18 cellular contexts compared by ENCODE assay signal in genomic region chr4:148283665-148284064, GRCh38.
DNase-seq lines count a peak whose midpoint lies in the region; ATAC-seq, FAIRE-seq and TF ChIP-seq lines count a peak whose summit lies in the region.
"Had no signal": no experiment of that assay in that cellular context is flagged by ENCODE, and none has a peak within 500 bp of the region (broad histone marks: within the 10 kb centered on the region; RNA-seq: fewer than 3 reads in every experiment).

No MANE protein-coding gene starts in this region.

- H3K27me3 ChIP-seq in liver (ENCODE audit: control insufficient read depth in 4 of 4, insufficient read depth in 4 of 4, low read length in 3 of 4) (no peaks in the 10 kb centered on the region), HepG2 (ENCODE audit: control insufficient read depth in 1 of 2, insufficient read depth in 2 of 2, low read length in 2 of 2) (no peaks in the 10 kb centered on the region), psoas muscle (ENCODE audit: insufficient read depth in 3 of 3, low read length in 2 of 3) (no peaks in the 10 kb centered on the region), vagina (no peaks in the 10 kb centered on the region), Caco-2 (replicated peaks; ENCODE audit: control insufficient read depth, insufficient read depth, low read length) (no peaks in the 10 kb centered on the region)
- H3K27me3 ChIP-seq: BLaER1 had no signal

- no peaks in the 10 kb centered on the region for H3K9me3 Mint-ChIP-seq in Caco-2 (ENCODE audit: unreplicated experiment)
- H3K9me3 Mint-ChIP-seq: CD8-positive, alpha-beta memory T cell had no signal

- BruUV-seq in HepG2 (replicated peaks; lab: Mats Ljungman, UMichigan) (no TSS peak), Caco-2 (replicated peaks; lab: Mats Ljungman, UMichigan) (no TSS peak)

- H3K4me3 Mint-ChIP-seq in Caco-2 (ENCODE audit: unreplicated experiment): no peak overlapping the region

- H3K27ac ChIP-seq in liver (ENCODE audit: low read depth in 1 of 2, low read length in 2 of 2) (peak overlapping the region; percentile 83 to 84), HepG2 (ENCODE audit: extremely low read length, insufficient read depth, low read length) (no peak overlapping the region), psoas muscle (peak overlapping the region; percentile 38), vagina (no peak overlapping the region)
- H3K27ac ChIP-seq: 22Rv1, BLaER1, GM23248, HL-60 had no signal

- H3K4me2 ChIP-seq in HepG2 (ENCODE audit: low read depth, low read length): no peak overlapping the region

- TF ChIP-seq POLR2A in HepG2 (IDR thresholded peaks at IDR 0.05; ENCODE audit: insufficient read depth in 1 of 2, low read depth in 2 of 2, low read length in 2 of 2): no peak
- TF ChIP-seq POLR2A in vagina (IDR thresholded peaks at IDR 0.05): no peak

- FAIRE-seq in HepG2 (lab: Jason Lieb, UNC): no peak
- FAIRE-seq: H54 had no signal

- in situ Hi-C loops in HepG2 (cut with HindIII; ENCODE audit: extremely low pct_ligation_motif_present, low pct_unique_long_range_greater_than_20kb): loop anchor here (10.0 kb wide), 1 partner anchor 131 kb away; no protein-coding TSS in a partner anchor

- peak overlapping the region in 1 of 2 donors; percentile 75 for H3K9ac ChIP-seq in liver (ENCODE audit: low read depth in 1 of 2, low read length in 2 of 2)
- no peak overlapping the region for H3K9ac ChIP-seq in HepG2 (ENCODE audit: insufficient read depth, low read depth, low read length)
- H3K9ac ChIP-seq: BLaER1, GM23248 had no signal

- 31% methylated on average over 4 of the region's 4 CpGs for WGBS in liver
- WGBS in HepG2 (ENCODE audit: low lambda C conversion rate): 3% methylated on average over 4 of the region's 4 CpGs
- 26 to 65% (median 32%) methylated on average over 4 of the region's 4 CpGs for WGBS in psoas muscle, 3 donors

- ATAC-seq in HepG2: no peak
- peak; percentile 77 for ATAC-seq in left lobe of liver
- ATAC-seq in psoas muscle: peak in 2 of 4 donors; percentile 46 to 68
- ATAC-seq: HCT116 had no signal

- TF ChIP-seq EP300 in HepG2 (IDR thresholded peaks at IDR 0.05; ENCODE audit: low read depth in 2 of 2, low read length in 2 of 2) (no peak), HepG2 (CRISPR knock-in tag; IDR thresholded peaks at IDR 0.05; ENCODE audit: borderline replicate concordance) (no peak)

- H3K36me3 Mint-ChIP-seq in Caco-2 (ENCODE audit: insufficient read depth, unreplicated experiment): no peaks in the 10 kb centered on the region
- H3K36me3 Mint-ChIP-seq: CD8-positive, alpha-beta memory T cell had no signal

- H3K36me3 ChIP-seq in liver (ENCODE audit: control insufficient read depth in 4 of 4, insufficient read depth in 3 of 4, low read depth in 1 of 4, low read length in 3 of 4): no peaks in the 10 kb centered on the region
- H3K36me3 ChIP-seq in HepG2 (replicated peaks in 1 of 2; ENCODE audit: control insufficient read depth in 1 of 2, insufficient read depth in 2 of 2, low read length in 2 of 2): no peaks in the 10 kb centered on the region
- H3K36me3 ChIP-seq in psoas muscle (ENCODE audit: insufficient read depth in 1 of 2, low read depth in 1 of 2): no peaks in the 10 kb centered on the region
- no peaks in the 10 kb centered on the region for H3K36me3 ChIP-seq in vagina
- H3K36me3 ChIP-seq in Caco-2 (ENCODE audit: control insufficient read depth, insufficient read depth, low read length): no peaks in the 10 kb centered on the region
- H3K36me3 ChIP-seq: BLaER1 had no signal

- H3K79me2 ChIP-seq in HepG2 (ENCODE audit: insufficient read depth, low read length): no peaks in the 10 kb centered on the region

- intact Hi-C loops in HepG2 (cut with micrococcal nuclease; ENCODE audit: unreplicated experiment) (loop anchor here (1.0 kb wide), 1 partner anchor 132 kb away; no protein-coding TSS in a partner anchor), psoas muscle (cut with DNase I) (loop anchor here (10.0 kb wide), 2 partner anchors 131 to 161 kb away; partner anchors contain the start of gene NR3C2 (in 1 of the 2)), vagina (cut with DNase I) (no loop called here), Caco-2 (cut with micrococcal nuclease; ENCODE audit: unreplicated experiment) (loop anchor here (1.0 kb wide), 1 partner anchor 132 kb away; no protein-coding TSS in a partner anchor)

- H3K9me3 ChIP-seq in liver (ENCODE audit: control insufficient read depth in 4 of 4, low read length in 3 of 4) (no peaks in the 10 kb centered on the region), HepG2 (ENCODE audit: low read length) (no peaks in the 10 kb centered on the region), psoas muscle (no peaks in the 10 kb centered on the region), vagina (no peaks in the 10 kb centered on the region), Caco-2 (no peaks in the 10 kb centered on the region)
- H3K9me3 ChIP-seq: BLaER1 had no signal

- POLR2A ChIA-PET in HepG2 (lab: Yijun Ruan, JAX): no interaction called here
- POLR2A ChIA-PET in Caco-2 (lab: Charles Lee): no interaction called here

- TF ChIP-seq RAD21 in liver (IDR thresholded peaks at IDR 0.05) (peak; percentile 15 to 23), HepG2 (CRISPR knock-in tag; IDR thresholded peaks at IDR 0.05) (no peak)

- no peak overlapping the region for H2AFZ ChIP-seq in HepG2 (ENCODE audit: low read length)
- H2AFZ ChIP-seq: GM23248 had no signal

- TF ChIP-seq CTCF in liver (IDR thresholded peaks at IDR 0.05; ENCODE audit: low read depth, low read length, missing input control) (no peak), HepG2 (CRISPR knock-in tag; IDR thresholded peaks at IDR 0.05) (no peak), psoas muscle (IDR thresholded peaks at IDR 0.05) (no peak), vagina (IDR thresholded peaks at IDR 0.05) (no peak), Caco-2 (IDR thresholded peaks at IDR 0.05; ENCODE audit: insufficient read depth in 1 of 2, low read depth in 1 of 2, low read length in 1 of 2, severe bottlenecking in 1 of 2, unreplicated experiment in 1 of 2) (no peak)

- no peak overlapping the region for H3K27ac Mint-ChIP-seq in Caco-2 (ENCODE audit: unreplicated experiment)
- H3K27ac Mint-ChIP-seq: CD8-positive, alpha-beta memory T cell had no signal

- no peaks in the 10 kb centered on the region for H3K4me1 Mint-ChIP-seq in Caco-2 (ENCODE audit: low read depth, unreplicated experiment)

- peaks cover 5% of the 10 kb centered on the region for H3K27me3 Mint-ChIP-seq in Caco-2 (ENCODE audit: insufficient read depth, unreplicated experiment)

- no peaks in the 10 kb centered on the region for H4K20me1 ChIP-seq in HepG2 (ENCODE audit: insufficient read depth, low read length)
- H4K20me1 ChIP-seq: BLaER1 had no signal

- no peak for DNase-seq in HepG2 (ENCODE audit: low spot score)
- DNase-seq in left lobe of liver (ENCODE audit: low spot score): no peak
- no peak for DNase-seq in psoas muscle
- DNase-seq in vagina (ENCODE audit: extremely low spot score in 2 of 2): no peak
- no peak for DNase-seq in activated naive CD4-positive, alpha-beta T cell treated with anti-CD3 and anti-CD28 coated beads, Interleukin-2, amount 50 U/mL, for 16 hours
- DNase-seq in Caco-2: no peak
- no peak for DNase-seq in germinal center (ENCODE audit: low spot score)
- DNase-seq: AML-193; CD8-positive, alpha-beta memory T cell; DMS53; GF-D8; GM23248 had no signal

- peaks cover 5 to 31% (median 18%) of the 10 kb centered on the region in 4 donors for H3K4me1 ChIP-seq in liver (ENCODE audit: control insufficient read depth in 4 of 4, insufficient read depth in 4 of 4, low read length in 3 of 4)
- no peaks in the 10 kb centered on the region for H3K4me1 ChIP-seq in HepG2 (ENCODE audit: insufficient read depth, low read length)
- peaks cover 37% of the 10 kb centered on the region for H3K4me1 ChIP-seq in psoas muscle
- H3K4me1 ChIP-seq in vagina: peaks cover 23% of the 10 kb centered on the region
- H3K4me1 ChIP-seq in Caco-2: no peaks in the 10 kb centered on the region

- CTCF ChIA-PET in HepG2 (lab: Yijun Ruan, JAX; ENCODE audit: low intra/inter-chr PET ratio, low total read pairs) (interaction anchor here (0.8 kb wide), 1 partner anchor 132 kb away, joined by 5 read pairs; no protein-coding TSS in a partner anchor), Caco-2 (lab: Charles Lee) (no interaction called here)

- no peak overlapping the region for H3K4me3 ChIP-seq in liver (ENCODE audit: low read depth in 1 of 3, low read length in 3 of 3)
- H3K4me3 ChIP-seq in HepG2 (replicated peaks in 1 of 3; ENCODE audit: insufficient read depth in 1 of 3, low read depth in 2 of 3, low read length in 3 of 3): no peak overlapping the region
- no peak overlapping the region for H3K4me3 ChIP-seq in psoas muscle
- no peak overlapping the region for H3K4me3 ChIP-seq in vagina
- H3K4me3 ChIP-seq in Caco-2 (ENCODE audit: low read depth, low read length): no peak overlapping the region
- H3K4me3 ChIP-seq: BLaER1, GM23248 had no signal

TF ChIP-seq in liver, 16 proteins besides CTCF, POLR2A, EP300 and RAD21 (continues in another document):
- TF ChIP-seq HNF4G (IDR thresholded peaks at IDR 0.05) (no peak), FOXA1 (IDR thresholded peaks at IDR 0.05) (no peak), FOXA2 (IDR thresholded peaks at IDR 0.05) (peak; percentile 36), SP1 (IDR thresholded peaks at IDR 0.05) (peak; percentile 44), ATF3 (IDR thresholded peaks at IDR 0.05) (no peak), TAF1 (conservative IDR thresholded peaks at IDR 0.05) (no peak), EGR1 (IDR thresholded peaks at IDR 0.05; ENCODE audit: low read depth in 2 of 2) (no peak), HNF4A (conservative IDR thresholded peaks at IDR 0.05) (peak; percentile 55 to 58), YY1 (IDR thresholded peaks at IDR 0.05) (no peak)

TF ChIP-seq in HepG2, 621 proteins besides CTCF, POLR2A, EP300 and RAD21:
- TF ChIP-seq ZFP1 (CRISPR knock-in tag; IDR thresholded peaks at IDR 0.05) (no peak), SRSF4 (IDR thresholded peaks at IDR 0.05; ENCODE audit: low read depth, low read length, poor library complexity, severe bottlenecking) (no peak), MXI1 (IDR thresholded peaks at IDR 0.05; ENCODE audit: borderline replicate concordance, low read depth, low read length) (no peak), ZFP41 (CRISPR knock-in tag; IDR thresholded peaks at IDR 0.05; ENCODE audit: borderline replicate concordance) (no peak)
TF ChIP-seq in HepG2: peak in this region for 0.

Comparison
In these comparisons a context has a peak if more than half of its experiments do, and no peak if none do; other contexts are left out.
1. H3K27ac ChIP-seq: peak in liver (2 of 2) and psoas muscle (single experiment); none in HepG2 (single experiment) and vagina (single experiment).